19 cellular contexts compared by ENCODE assay signal in genomic region chrX:136115909-136116297, GRCh38.
"Had no signal": no experiment of that assay in that cellular context is flagged by ENCODE, and none has a peak within 500 bp of the region (broad histone marks: within the 10 kb centered on the region; RNA-seq: fewer than 3 reads in every experiment).

No MANE protein-coding gene starts in this region.

- H3K27me3 ChIP-seq: adrenal gland, foreskin keratinocyte, heart left ventricle, pancreas, SJSA1 had no signal

- H3K27ac ChIP-seq: adrenal gland, foreskin keratinocyte, lower lobe of right lung, pancreas, SJSA1 had no signal

- H3K36me3 ChIP-seq: adrenal gland, heart left ventricle, lower lobe of right lung, pancreas, SJSA1 had no signal

- H3K4me1 ChIP-seq: adrenal gland, foreskin keratinocyte, lower lobe of right lung, pancreas, SJSA1 had no signal

- H3K4me3 ChIP-seq: adrenal gland, heart left ventricle, lower lobe of right lung, pancreas, SJSA1 had no signal

- DNase-seq: activated B cell treated with CpG ODN at 0.5 μM for 24 hours; activated CD4-positive, alpha-beta T cell treated with anti-CD3 and anti-CD28 coated beads, Interleukin-2, amount 10 ng/mL, durations not matched to agents 7 days and 5 days; activated naive CD4-positive, alpha-beta T cell treated with anti-CD3 and anti-CD28 coated beads for 36 hours; adrenal gland; caudate nucleus; cortex of kidney; effector CD8-positive, alpha-beta T cell; foreskin keratinocyte; heart left ventricle; immature natural killer cell; lower lobe of right lung; naive B cell; pancreas; retina; stimulated activated CD4-positive, alpha-beta T cell treated with anti-CD3 and anti-CD28 coated beads, Interleukin-2, amount 100 ng/mL, for 48 hours; SW 1271 had no signal

- ATAC-seq: activated T-helper 17 cell treated with anti-CD3 and anti-CD28 coated beads, Interleukin-2, amount 50 U/mL, for 72 hours; foreskin keratinocyte; pancreas; stimulated activated memory B cell treated with anti-CD40 and anti-IgM and Interleukin-4, amounts not matched to agents 10 μg/mL and 1 μg/mL and 100 μg/mL, for 72 hours had no signal

- H3K9me3 ChIP-seq: adrenal gland, lower lobe of right lung, pancreas, SJSA1 had no signal
